Comparison of ENCODE assay signal across 1 cellular context in the genomic region with DNA sequence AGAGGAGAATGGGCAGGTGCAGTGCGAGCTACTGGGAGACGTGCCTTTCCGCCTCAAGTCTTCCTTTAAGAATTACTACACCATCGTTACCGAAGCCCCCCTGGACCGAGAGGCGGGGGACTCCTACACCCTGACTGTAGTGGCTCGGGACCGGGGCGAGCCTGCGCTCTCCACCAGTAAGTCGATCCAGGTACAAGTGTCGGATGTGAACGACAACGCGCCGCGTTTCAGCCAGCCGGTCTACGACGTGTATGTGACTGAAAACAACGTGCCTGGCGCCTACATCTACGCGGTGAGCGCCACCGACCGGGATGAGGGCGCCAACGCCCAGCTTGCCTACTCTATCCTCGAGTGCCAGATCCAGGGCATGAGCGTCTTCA.
TF ChIP-seq lines count a peak whose summit lies in the region.

No MANE protein-coding gene starts in this region.

TF ChIP-seq in H1, 55 proteins besides CTCF, POLR2A, EP300 and RAD21 (continued from another document):
- TF ChIP-seq TAF1 (IDR thresholded peaks at IDR 0.05; ENCODE audit: low read depth, low read length) (no peak), CHD2 (IDR thresholded peaks at IDR 0.05; ENCODE audit: low read length) (no peak), ASH2L (IDR thresholded peaks at IDR 0.05; ENCODE audit: low read length) (peak; percentile 51), YY1 (IDR thresholded peaks at IDR 0.05; ENCODE audit: low read depth, low read length) (no peak), SIX5 (IDR thresholded peaks at IDR 0.05; ENCODE audit: low read depth, low read length) (no peak), SRF (IDR thresholded peaks at IDR 0.05; ENCODE audit: low read depth, low read length) (no peak)
